In genomic region chr12:21459474-21459873, GRCh38 we compare ENCODE assay signal across 23 cellular contexts.
"Had no signal": no experiment of that assay in that cellular context is flagged by ENCODE, and none has a peak within 500 bp of the region (broad histone marks: within the 10 kb centered on the region; RNA-seq: fewer than 3 reads in every experiment).

No MANE protein-coding gene starts in this region.

- H3K27me3 Mint-ChIP-seq: activated CD4-positive, alpha-beta T cell treated with anti-CD3 and anti-CD28 coated beads for 36 hours; activated CD8-positive, alpha-beta memory T cell treated with anti-CD3 and anti-CD28 coated beads, Interleukin-2, amount 10 ng/mL, durations not matched to agents 7 days and 5 days had no signal

- H3K4me3 Mint-ChIP-seq: activated CD4-positive, alpha-beta T cell treated with anti-CD3 and anti-CD28 coated beads for 36 hours; activated CD8-positive, alpha-beta memory T cell treated with anti-CD3 and anti-CD28 coated beads, Interleukin-2, amount 10 ng/mL, durations not matched to agents 7 days and 5 days; activated T-cell treated with anti-CD3 and anti-CD28 coated beads, Interleukin-2, amount 50 U/mL, for 4 hours had no signal

- ATAC-seq: activated CD4-positive, alpha-beta T cell treated with anti-CD3 and anti-CD28 coated beads for 36 hours; activated CD8-positive, alpha-beta memory T cell treated with anti-CD3 and anti-CD28 coated beads, Interleukin-2, amount 10 ng/mL, durations not matched to agents 7 days and 5 days; activated naive CD4-positive, alpha-beta T cell treated with anti-CD3 and anti-CD28 coated beads, Interleukin-2, amount 50 U/mL, for 72 hours; activated T-cell treated with anti-CD3 and anti-CD28 coated beads, Interleukin-2, amount 50 U/mL, for 4 hours; Right ventricle myocardium inferior had no signal

- H3K9me3 ChIP-seq: breast epithelium had no signal

- H3K27me3 ChIP-seq: breast epithelium had no signal

- H3K27ac Mint-ChIP-seq: activated CD4-positive, alpha-beta T cell treated with anti-CD3 and anti-CD28 coated beads for 36 hours; activated CD8-positive, alpha-beta memory T cell treated with anti-CD3 and anti-CD28 coated beads, Interleukin-2, amount 10 ng/mL, durations not matched to agents 7 days and 5 days; activated naive CD4-positive, alpha-beta T cell treated with anti-CD3 and anti-CD28 coated beads, Interleukin-2, amount 50 U/mL, for 72 hours had no signal

- H3K36me3 ChIP-seq: breast epithelium had no signal

- H3K4me3 ChIP-seq: breast epithelium, coronary artery had no signal

- H3K27ac ChIP-seq: breast epithelium, coronary artery, VCaP had no signal

- DNase-seq: activated CD4-positive, alpha-beta T cell treated with anti-CD3 and anti-CD28 coated beads for 36 hours; activated CD4-positive, alpha-beta T cell treated with anti-CD3 and anti-CD28 coated beads, Interleukin-2, amount 50 U/mL, for 48 hours; activated CD4-positive, CD25-positive, alpha-beta regulatory T cell; activated CD8-positive, alpha-beta memory T cell treated with anti-CD3 and anti-CD28 coated beads, Interleukin-2, amount 10 ng/mL, durations not matched to agents 7 days and 5 days; activated effector memory CD4-positive, alpha-beta T cell treated with anti-CD3 and anti-CD28 coated beads, Interleukin-2, amount 50 U/mL, for 16 hours; activated naive CD4-positive, alpha-beta T cell treated with Interleukin-2 at 50 U/mL for 16 hours; activated T-cell treated with anti-CD3 and anti-CD28 coated beads, Interleukin-2, amount 50 U/mL, for 4 hours; amygdala; caudate nucleus; KG1; NCI-H1092; NCI-H1417; NCI-H2029 treated with DMSO at 0.1 percent for 48 hours; NCI-H446 treated with DMSO at 0.1 percent for 48 hours; NCI-H524 treated with DMSO at 0.1 percent for 48 hours; NCI-H748 treated with DMSO at 0.1 percent for 48 hours; T-helper 2 cell; T1000 had no signal

- H3K9me3 Mint-ChIP-seq: activated naive CD4-positive, alpha-beta T cell treated with anti-CD3 and anti-CD28 coated beads, Interleukin-2, amount 50 U/mL, for 72 hours; activated T-cell treated with anti-CD3 and anti-CD28 coated beads, Interleukin-2, amount 50 U/mL, for 4 hours had no signal

- H3K4me1 ChIP-seq: breast epithelium had no signal
